In the genomic region with DNA sequence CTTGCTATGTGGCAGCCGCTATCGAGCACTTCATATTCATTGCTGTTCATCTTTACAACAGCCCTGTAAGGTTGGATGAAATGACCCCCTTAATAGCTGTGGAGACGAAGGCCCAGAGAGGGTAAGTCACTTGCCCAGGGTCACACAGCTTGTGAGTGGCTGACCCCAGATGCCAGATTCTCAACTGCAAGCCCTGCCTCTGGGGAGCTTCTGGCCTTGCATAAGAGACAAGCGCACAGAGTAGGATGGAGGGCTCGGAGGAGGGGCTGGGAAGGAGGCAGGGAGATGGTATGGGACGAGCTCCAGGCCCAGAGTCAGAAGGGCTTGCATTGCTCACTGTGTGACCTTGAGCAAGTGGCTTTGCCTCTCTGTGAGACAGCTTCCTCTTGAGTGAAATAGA, we compare ENCODE assay signal across 1 cellular context.
TF ChIP-seq lines count a peak whose summit lies in the region.

No MANE protein-coding gene starts in this region.

TF ChIP-seq in HEK293, 187 proteins besides CTCF, POLR2A, EP300 and RAD21 (continued from another document):
- TF ChIP-seq ZNF768 (tag by site-specific recombination; IDR thresholded peaks at IDR 0.05) (peak; percentile 56; the same call in 1 of the 2 replicates), ZNF510 (tag by site-specific recombination; IDR thresholded peaks at IDR 0.05; ENCODE audit: insufficient replicate concordance) (no peak), ZNF174 (tag by site-specific recombination; IDR thresholded peaks at IDR 0.05) (no peak), PRDM6 (tag by site-specific recombination; IDR thresholded peaks at IDR 0.05) (no peak)
